ENCODE assay signal across 8 cellular contexts in genomic region chr19:57803594-57804325, GRCh38. TPM values are rescaled to one million over a fixed set of nuclear protein-coding genes. Genes with fewer than 3 reads are reported as not detected.
DNase-seq lines count a peak whose midpoint lies in the region; ATAC-seq and TF ChIP-seq lines count a peak whose summit lies in the region.

No MANE protein-coding gene starts in this region.

- POLR2A ChIA-PET in IMR-90 (lab: Charles Lee; ENCODE audit: unreplicated experiment) = interaction anchor here (1.2 kb wide), 1 partner anchor 16 kb away, joined by 4 read pairs; no protein-coding TSS in a partner anchor

- H3K9me3 ChIP-seq in IMR-90 (ENCODE audit: control insufficient read depth, insufficient read depth, low read length) (no peaks in the 10 kb centered on the region), spleen (no peaks in the 10 kb centered on the region), SJCRH30 (replicated peaks) (no peaks in the 10 kb centered on the region)

- H3K27me3 ChIP-seq in IMR-90 (ENCODE audit: control insufficient read depth, insufficient read depth, low read length) (no peaks in the 10 kb centered on the region), brain microvascular endothelial cell (replicated peaks) (no peaks in the 10 kb centered on the region), spleen (replicated peaks in 1 of 7) (no peaks in the 10 kb centered on the region), SJCRH30 (no peaks in the 10 kb centered on the region)

- H3K4me3 ChIP-seq in AG10803 (ENCODE audit: low read length) (peak overlapping the region; percentile 79), IMR-90 (ENCODE audit: insufficient read depth, low read depth, low read length) (peak overlapping the region; percentile 59), brain microvascular endothelial cell (ENCODE audit: low read depth, low read length) (peak overlapping the region; percentile 64), spleen (peak overlapping the region; percentile 21 to 60 (median 42)), SJCRH30 (no peak overlapping the region)

- ATAC-seq in IMR-90 (ENCODE audit: low read depth) = peak; percentile 71
- no peak for ATAC-seq in activated CD4-positive, CD25-positive, alpha-beta regulatory T cell treated with anti-CD3 and anti-CD28 coated beads, Interleukin-2, amount 50 U/mL, for 24 hours

- peak overlapping the region; percentile 87 for H2BK5ac ChIP-seq in IMR-90 (ENCODE audit: low read depth, low read length, poor library complexity, severe bottlenecking)

- intact Hi-C loops in IMR-90 (cut with micrococcal nuclease) (no loop called here), spleen (cut with DNase I; ENCODE audit: low total_unique reads) (no loop called here)

- no peaks in the 10 kb centered on the region for H4K20me1 ChIP-seq in IMR-90 (ENCODE audit: insufficient read depth, low read length)

- peak overlapping the region; percentile 95 for H3K9ac ChIP-seq in IMR-90 (ENCODE audit: low read depth, low read length)

- peak overlapping the region; percentile 54; the same call in 1 of the 3 replicates for H2BK15ac ChIP-seq in IMR-90 (ENCODE audit: low read depth, low read length)

- no peaks in the 10 kb centered on the region; the same call in 1 of the 2 replicates for H3K9me1 ChIP-seq in IMR-90 (ENCODE audit: insufficient read depth, low read length)

- H3K27ac ChIP-seq in IMR-90 (ENCODE audit: insufficient read depth, low read length) (peak overlapping the region; percentile 88), brain microvascular endothelial cell (peak overlapping the region; percentile 81), spleen (peak overlapping the region; percentile 28 to 89 (median 77)), SJCRH30 (no peak overlapping the region)

- H2AK5ac ChIP-seq in IMR-90 (ENCODE audit: low read depth, low read length) = peak overlapping the region; percentile 73; the same call in 1 of the 2 replicates

- peak overlapping the region; percentile 95; the same call in 1 of the 2 replicates for H3K56ac ChIP-seq in IMR-90 (ENCODE audit: extremely low read depth, insufficient read depth, low read length)

- H3K4me1 ChIP-seq in IMR-90 (ENCODE audit: control insufficient read depth, insufficient read depth, low read length) = peaks cover 6% of the 10 kb centered on the region
- peaks cover 16 to 75% (median 46%) of the 10 kb centered on the region in 6 donors for H3K4me1 ChIP-seq in spleen
- no peaks in the 10 kb centered on the region for H3K4me1 ChIP-seq in SJCRH30

- H2BK20ac ChIP-seq in IMR-90 (ENCODE audit: low read depth, low read length) = peak overlapping the region; percentile 33; the same call in 1 of the 2 replicates

- H2AK9ac ChIP-seq in IMR-90 (replicated peaks; ENCODE audit: low read depth, low read length, poor library complexity) = peak overlapping the region; percentile 95

- no peak for TF ChIP-seq RAD21 in IMR-90 (IDR thresholded peaks at IDR 0.05; ENCODE audit: low read length)

- H4K8ac ChIP-seq in IMR-90 (ENCODE audit: low read depth in 2 of 2, low read length in 2 of 2) = peak overlapping the region; percentile 48 to 95

- BruUV-seq in IMR-90 (replicated peaks; lab: Mats Ljungman, UMichigan) = no TSS peak

- peak overlapping the region; percentile 93 for H2AFZ ChIP-seq in IMR-90 (replicated peaks; ENCODE audit: low read length, poor library complexity)

- in situ Hi-C loops in IMR-90 (cut with MboI; ENCODE audit: low sequenced_read_pairs) = no loop called here
- in situ Hi-C loops in brain microvascular endothelial cell (cut with HindIII; ENCODE audit: low pct_ligation_motif_present, low sequenced_read_pairs) = no loop called here

- H4K91ac ChIP-seq in IMR-90 (ENCODE audit: insufficient read depth, low read depth, low read length) = peak overlapping the region; percentile 71

- WGBS in IMR-90 (ENCODE audit: extremely low coverage in 2 of 2, insufficient read length in 1 of 2), 2 experiments = no CpG with 5 or more reads among the region's 19 CpGs
- WGBS in spleen, 5 donors = 11 to 21% (median 14%) methylated on average over 19 of the region's 19 CpGs

- TF ChIP-seq CTCF in AG10803 (conservative IDR thresholded peaks at IDR 0.05; ENCODE audit: low read length) = no peak
- TF ChIP-seq CTCF in IMR-90 (conservative IDR thresholded peaks at IDR 0.05; ENCODE audit: low read depth, low read length) = no peak
- TF ChIP-seq CTCF in brain microvascular endothelial cell (IDR thresholded peaks at IDR 0.05; ENCODE audit: low read depth, low read length, missing control alignments) = no peak
- TF ChIP-seq CTCF in spleen (IDR thresholded peaks at IDR 0.05 in 8 of 11, conservative IDR thresholded peaks at IDR 0.05 in 3 of 11) = no peak

- H3K4ac ChIP-seq in IMR-90 (ENCODE audit: low read depth, low read length) = peak overlapping the region; percentile 92

- H3K79me1 ChIP-seq in IMR-90 (ENCODE audit: low read depth in 1 of 2, low read length in 2 of 2) = peaks cover 25 to 41% of the 10 kb centered on the region in 2 experiments

- dilution Hi-C loops in IMR-90 (cut with HindIII; ENCODE audit: low sequenced_read_pairs, unreplicated experiment) = no loop called here

- H3K23ac ChIP-seq in IMR-90 (ENCODE audit: low read depth, low read length) = peak overlapping the region; percentile 96

- peaks cover 7% of the 10 kb centered on the region for H3K36me3 ChIP-seq in IMR-90 (ENCODE audit: control insufficient read depth, insufficient read depth, low read length)
- peaks cover 11% of the 10 kb centered on the region for H3K36me3 ChIP-seq in brain microvascular endothelial cell (replicated peaks)
- peaks cover 0 to 44% (median 13%) of the 10 kb centered on the region in 6 donors for H3K36me3 ChIP-seq in spleen
- peaks cover 24% of the 10 kb centered on the region for H3K36me3 ChIP-seq in SJCRH30

- TF ChIP-seq POLR2A in IMR-90 (IDR thresholded peaks at IDR 0.05; ENCODE audit: low read depth, low read length) (no peak), spleen (IDR thresholded peaks at IDR 0.05) (no peak)

- H3K18ac ChIP-seq in IMR-90 (ENCODE audit: low read depth, low read length) = peak overlapping the region; percentile 77

- peak overlapping the region; percentile 73 for H2BK120ac ChIP-seq in IMR-90 (ENCODE audit: low read depth, low read length)

- peak overlapping the region; percentile 86 for H4K5ac ChIP-seq in IMR-90 (ENCODE audit: low read depth, low read length)

- H3K4me2 ChIP-seq in IMR-90 (ENCODE audit: low read depth, low read length) = peak overlapping the region; percentile 91

- CTCF ChIA-PET in IMR-90 (lab: Yijun Ruan, JAX) = no interaction called here

- peak; percentile 97 for DNase-seq in AG10803 (ENCODE audit: low read depth)
- peak; percentile 79 for DNase-seq in IMR-90
- DNase-seq in brain microvascular endothelial cell = peak; percentile 77
- DNase-seq in islet precursor cell = peak; percentile 96
- no peak for DNase-seq in spleen
- no peak for DNase-seq in SJCRH30
- DNase-seq in T-helper 9 cell = no peak

- peak overlapping the region; percentile 92 for H3K14ac ChIP-seq in IMR-90 (replicated peaks; ENCODE audit: low read depth, low read length)

TF ChIP-seq in IMR-90, 13 proteins besides CTCF, POLR2A, EP300 and RAD21:
- TF ChIP-seq BHLHE40 (IDR thresholded peaks at IDR 0.05; ENCODE audit: low read depth, low read length) (peak; percentile 73), MAZ (IDR thresholded peaks at IDR 0.05; ENCODE audit: borderline replicate concordance, low read depth, low read length) (0 out of 2 replicates have a peak, but pooled peaks have one; percentile 6), CHD1 (IDR thresholded peaks at IDR 0.05; ENCODE audit: low read depth, low read length) (no peak)

RNA-seq across cellular contexts. Expression of gene ZNF552, which starts 11.0 kb away (rescaled TPM):
- total RNA-seq in IMR-90 (2012; rRNA removed) = 4.7 and 5.0 TPM in 2 replicates
- polyA plus RNA-seq in IMR-90 (2012; rRNA removed) = 1.8 and 2.8 TPM in 2 replicates
- polyA plus RNA-seq in IMR-90 (2012; cell fraction: cytosol; rRNA removed) = 0.87 and 1.1 TPM in 2 replicates
- polyA plus RNA-seq in IMR-90 (2012; cell fraction: nucleus; rRNA removed; ENCODE audit: low replicate concordance) = 4.2 and 4.3 TPM in 2 replicates
- total RNA-seq in spleen = 10 to 100 TPM in 4 of 7 donors, 1 to 10 TPM in 3; 8.8 to 20.8 (median 10.5) TPM
- 1 to 10 TPM; 2.9 to 4.2 (median 4.0) TPM for polyA plus RNA-seq in spleen
- 5.4 and 6.8 TPM in 2 replicates for total RNA-seq in SJCRH30 (2014; rRNA removed; shearing (Covaris generic))

RNA-seq across cellular contexts. Expression of gene ZNF587B, which starts 26.3 kb away (rescaled TPM):
- 32.2 and 33.9 TPM in 2 replicates for total RNA-seq in IMR-90 (2012; rRNA removed)
- polyA plus RNA-seq in IMR-90 (2012; rRNA removed) = 2.5 and 3.7 TPM in 2 replicates
- 0.56 and 1.5 TPM in 2 replicates for polyA plus RNA-seq in IMR-90 (2012; cell fraction: cytosol; rRNA removed)
- polyA plus RNA-seq in IMR-90 (2012; cell fraction: nucleus; rRNA removed; ENCODE audit: low replicate concordance) = 3.7 and 20.2 TPM in 2 replicates
- 10 to 100 TPM; 19.9 to 31.8 (median 26.0) TPM for total RNA-seq in spleen
- polyA plus RNA-seq in spleen = 1 to 10 TPM; 3.4 to 9.8 (median 3.9) TPM
- 12.7 and 13.0 TPM in 2 replicates for total RNA-seq in SJCRH30 (2014; rRNA removed; shearing (Covaris generic))

RNA-seq across cellular contexts. Expression of gene ZNF586, which starts 34.3 kb away (rescaled TPM):
- 17.2 and 18.6 TPM in 2 replicates for total RNA-seq in IMR-90 (2012; rRNA removed)
- 5.5 and 5.6 TPM in 2 replicates for polyA plus RNA-seq in IMR-90 (2012; rRNA removed)
- 3.0 and 4.7 TPM in 2 replicates for polyA plus RNA-seq in IMR-90 (2012; cell fraction: cytosol; rRNA removed)
- 3.6 and 7.9 TPM in 2 replicates for polyA plus RNA-seq in IMR-90 (2012; cell fraction: nucleus; rRNA removed; ENCODE audit: low replicate concordance)
- total RNA-seq in spleen = 10 to 100 TPM; 29.6 to 45.6 (median 35.2) TPM
- polyA plus RNA-seq in spleen = 1 to 10 TPM; 7.3 to 9.8 (median 9.0) TPM
- 14.6 TPM in 2 replicates for total RNA-seq in SJCRH30 (2014; rRNA removed; shearing (Covaris generic))

RNA-seq across cellular contexts. Expression of gene ZNF587, which starts 45.9 kb away (rescaled TPM):
- total RNA-seq in IMR-90 (2012; rRNA removed) (32.5 and 43.7 TPM in 2 replicates), spleen (10 to 100 TPM; 23.8 to 46.5 (median 39.0) TPM)
- polyA plus RNA-seq in IMR-90 (2012; rRNA removed) (11.2 and 14.0 TPM in 2 replicates), spleen (10 to 100 TPM in 1 of 3 donors, 1 to 10 TPM in 2; 3.9 to 20.2 (median 4.8) TPM)
- polyA plus RNA-seq in IMR-90 (2012; cell fraction: cytosol; rRNA removed) = 3.0 and 3.8 TPM in 2 replicates
- polyA plus RNA-seq in IMR-90 (2012; cell fraction: nucleus; rRNA removed; ENCODE audit: low replicate concordance) = 20.5 and 55.5 TPM in 2 replicates
- total RNA-seq in SJCRH30 (2014; rRNA removed; shearing (Covaris generic)) = 10.5 and 14.5 TPM in 2 replicates

RNA-seq across cellular contexts. Expression of gene ZNF776, which starts 57.1 kb away (rescaled TPM):
- total RNA-seq in IMR-90 (2012; rRNA removed) (14.3 and 15.8 TPM in 2 replicates), spleen (10 to 100 TPM; 16.2 to 25.3 (median 20.9) TPM)
- polyA plus RNA-seq in IMR-90 (2012; rRNA removed) (3.3 and 4.3 TPM in 2 replicates), spleen (1 to 10 TPM; 3.5 to 9.5 (median 4.3) TPM)
- 3.9 and 4.1 TPM in 2 replicates for polyA plus RNA-seq in IMR-90 (2012; cell fraction: cytosol; rRNA removed)
- 7.8 and 12.8 TPM in 2 replicates for polyA plus RNA-seq in IMR-90 (2012; cell fraction: nucleus; rRNA removed; ENCODE audit: low replicate concordance)
- total RNA-seq in SJCRH30 (2014; rRNA removed; shearing (Covaris generic)) = 19.3 and 24.4 TPM in 2 replicates

Comparison
In these comparisons a context has a peak if more than half of its experiments do, and no peak if none do; other contexts are left out.
1. DNase-seq: peak in AG10803 (single experiment), IMR-90 (single experiment), brain microvascular endothelial cell (single experiment) and islet precursor cell (single experiment); none in spleen (single experiment), SJCRH30 (0 of 2) and T-helper 9 cell (single experiment).